In the genomic region with DNA sequence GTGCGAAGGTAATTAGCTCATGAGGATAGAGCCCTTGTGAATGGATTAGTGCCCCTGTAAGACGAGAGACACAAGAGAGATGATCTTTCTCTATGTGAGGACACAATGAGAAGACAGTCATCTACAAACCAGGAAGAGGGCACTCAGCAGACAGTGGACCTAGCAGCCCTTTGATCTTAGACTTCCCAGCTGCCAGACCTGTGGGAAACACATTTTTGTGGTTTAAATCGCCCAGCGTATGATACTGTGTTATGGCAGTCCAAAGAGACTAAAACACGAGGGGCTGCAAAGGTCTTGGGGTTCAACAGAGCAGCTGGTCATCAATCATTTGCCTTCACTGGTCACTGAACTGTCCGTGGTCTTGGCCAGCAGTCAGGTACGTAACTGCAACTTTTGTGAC, we compare ENCODE assay signal across 28 cellular contexts.
"Had no signal": no experiment of that assay in that cellular context is flagged by ENCODE, and none has a peak within 500 bp of the region (broad histone marks: within the 10 kb centered on the region; RNA-seq: fewer than 3 reads in every experiment).

No MANE protein-coding gene starts in this region.

- H3K4me3 ChIP-seq: coronary artery, dorsolateral prefrontal cortex had no signal

- DNase-seq: activated CD4-positive, alpha-beta memory T cell treated with anti-CD3 and anti-CD28 coated beads, Interleukin-2, amount 10 ng/mL, durations not matched to agents 7 days and 5 days; activated CD4-positive, alpha-beta T cell treated with anti-CD3 and anti-CD28 coated beads for 1 hour; activated CD4-positive, alpha-beta T cell treated with anti-CD3 and anti-CD28 coated beads for 4 hours; activated CD4-positive, alpha-beta T cell treated with anti-CD3 and anti-CD28 coated beads, Interleukin-2, amount 10 ng/mL, durations not matched to agents 7 days and 5 days; activated CD4-positive, alpha-beta T cell treated with anti-CD3 and anti-CD28 coated beads, Interleukin-2, amount 50 U/mL, for 4 hours; activated CD8-positive, alpha-beta memory T cell treated with anti-CD3 and anti-CD28 coated beads, Interleukin-2, amount 50 U/mL, for 48 hours; activated gamma-delta T cell treated with Interleukin-2 at 50 U/mL for 16 hours; activated naive CD4-positive, alpha-beta T cell treated with anti-CD3 and anti-CD28 coated beads, Interleukin-2, amount 50 U/mL, for 16 hours; activated naive CD4-positive, alpha-beta T cell treated with Interleukin-2 at 50 U/mL for 16 hours; activated T-cell treated with anti-CD3 and anti-CD28 coated beads for 4 hours; activated T-cell treated with anti-CD3 and anti-CD28 coated beads, Interleukin-2, amount 50 U/mL, for 24 hours; activated T-cell treated with anti-CD3 and anti-CD28 coated beads, Interleukin-2, amount 50 U/mL, for 72 hours; amniotic stem cell; anterior cingulate cortex; brain microvascular endothelial cell; dorsolateral prefrontal cortex; effector memory CD4-positive, alpha-beta T cell; endodermal cell; foreskin fibroblast; head of caudate nucleus; T-helper 2 cell had no signal

- FAIRE-seq: astrocyte, frontal cortex, TTC549 had no signal

- H3K27me3 ChIP-seq: brain microvascular endothelial cell, dorsolateral prefrontal cortex had no signal

- H3K36me3 ChIP-seq: brain microvascular endothelial cell had no signal

- ATAC-seq: activated T-cell treated with anti-CD3 and anti-CD28 coated beads, Interleukin-2, amount 50 U/mL, for 72 hours; esophagus mucosa; WTC11 had no signal

- H3K27ac ChIP-seq: brain microvascular endothelial cell, coronary artery, dorsolateral prefrontal cortex, VCaP had no signal
